Comparison of ENCODE assay signal across 8 cellular contexts in the genomic region with DNA sequence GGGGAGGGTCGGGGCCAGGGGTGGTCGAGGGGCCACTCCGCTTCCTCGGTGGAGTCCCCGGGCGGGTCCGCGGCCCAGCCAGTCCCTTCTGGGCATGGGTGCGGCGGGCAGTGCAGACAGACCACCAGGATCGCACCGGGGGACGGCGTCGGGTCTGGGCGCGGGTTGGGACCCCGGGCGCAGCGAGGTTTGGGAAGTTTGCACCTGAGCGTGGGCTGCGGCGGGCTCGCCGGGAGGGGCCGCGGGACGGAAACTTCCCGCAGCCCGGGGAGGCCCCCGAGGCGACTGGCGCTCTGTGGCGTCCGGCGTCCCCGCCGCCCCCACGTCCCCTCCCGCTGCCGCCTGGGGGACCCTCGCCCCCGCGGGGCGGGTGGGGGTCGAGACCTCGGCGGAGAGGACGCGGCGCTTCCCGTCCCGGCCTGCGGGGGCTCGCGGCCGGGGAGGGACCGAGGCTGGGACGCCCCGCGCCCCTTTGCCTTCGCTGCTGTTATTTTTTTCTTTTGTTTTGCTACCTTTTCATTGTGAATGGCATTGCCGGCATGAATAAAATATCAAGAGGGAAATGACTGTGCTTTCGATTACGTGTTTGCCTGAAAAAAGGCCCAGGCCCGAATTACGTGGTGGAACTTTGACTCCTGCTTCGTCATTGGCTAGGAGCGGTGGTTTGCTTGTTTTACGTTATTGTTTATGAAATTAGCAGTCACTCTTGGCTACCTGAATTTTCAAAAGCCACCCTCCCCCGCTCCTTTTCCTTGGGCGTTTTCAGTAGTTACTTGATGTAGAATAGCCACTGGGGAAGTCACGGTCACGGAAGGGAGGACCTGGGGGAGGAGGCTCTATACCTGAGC. TPM values are rescaled to one million over a fixed set of nuclear protein-coding genes. Genes with fewer than 3 reads are reported as not detected.
DNase-seq lines count a peak whose midpoint lies in the region; ATAC-seq lines count a peak whose summit lies in the region.

No MANE protein-coding gene starts in this region.

- H3K27me3 Mint-ChIP-seq in naive thymus-derived CD8-positive, alpha-beta T cell: no peaks in the 10 kb centered on the region

- peak; percentile 50 for DNase-seq in NCI-H1436 (lab: John Stamatoyannopoulos, UW)
- no peak for DNase-seq in NCI-H1436 treated with DMSO at 0.1 percent for 48 hours (lab: John Stamatoyannopoulos, UW)
- peak; percentile 44 for DNase-seq in NCI-H774 (lab: John Stamatoyannopoulos, UW)
- peak; percentile 71 for DNase-seq in activated T-cell treated with anti-CD3 and anti-CD28 coated beads for 48 hours (ENCODE audit: low read depth)
- peak; percentile 50 to 91 (median 82) for DNase-seq in naive thymus-derived CD8-positive, alpha-beta T cell
- peak; percentile 78 for DNase-seq in stimulated activated naive CD8-positive, alpha-beta T cell treated with anti-CD3 and anti-CD28 coated beads, Interleukin-15, Interleukin-2, amounts not matched to agents 100 U/mL and 50 U/mL, for 24 hours

- peaks cover 0 to 4% (median 0%) of the 10 kb centered on the region in 3 donors for H3K36me3 Mint-ChIP-seq in naive thymus-derived CD8-positive, alpha-beta T cell

- POLR2A ChIA-PET in naive thymus-derived CD8-positive, alpha-beta T cell (lab: Charles Lee): interaction anchor here (1.4 kb wide), 1 partner anchor 65 kb away, joined by 3 read pairs; no protein-coding TSS in a partner anchor

- peak overlapping the region; percentile 90 to 97 (median 96) for H3K4me3 Mint-ChIP-seq in naive thymus-derived CD8-positive, alpha-beta T cell

- ATAC-seq in HG02938 (IDR thresholded peaks at IDR 0.05; ENCODE audit: unreplicated experiment): peak; percentile 63
- peak; percentile 56 for ATAC-seq in esophagus mucosa
- ATAC-seq in naive thymus-derived CD8-positive, alpha-beta T cell: peak; percentile 58 to 77
- ATAC-seq in stimulated activated naive CD8-positive, alpha-beta T cell treated with anti-CD3 and anti-CD28 coated beads, Interleukin-15, Interleukin-2, amounts not matched to agents 100 U/mL and 50 U/mL, for 24 hours: peak; percentile 76

- peak overlapping the region; percentile 93 to 99 (median 99) for H3K27ac Mint-ChIP-seq in naive thymus-derived CD8-positive, alpha-beta T cell

- no peaks in the 10 kb centered on the region for H3K9me3 Mint-ChIP-seq in naive thymus-derived CD8-positive, alpha-beta T cell

- peaks cover 16 to 46% (median 39%) of the 10 kb centered on the region in 4 donors for H3K4me1 Mint-ChIP-seq in naive thymus-derived CD8-positive, alpha-beta T cell

RNA-seq across cellular contexts. Expression of a gene that starts 0.7 kb away (rescaled TPM):
- total RNA-seq in esophagus mucosa: 19.3 TPM
- 10 to 100 TPM; 38.2 TPM for total RNA-seq in naive thymus-derived CD8-positive, alpha-beta T cell
- 10 to 100 TPM; 15.6 to 32.8 (median 19.7) TPM for polyA plus RNA-seq in naive thymus-derived CD8-positive, alpha-beta T cell
